Comparison of ENCODE assay signal across 2 cellular contexts in genomic region chr10:102283890-102284289, GRCh38.
A peak's percentile ranks its signal among the peaks of the same experiment; 100 is the strongest.
TF ChIP-seq lines count a peak whose summit lies in the region.

No MANE protein-coding gene starts in this region.

TF ChIP-seq in liver, 16 proteins besides CTCF, POLR2A, EP300 and RAD21:
- TF ChIP-seq NR2F2 (IDR thresholded peaks at IDR 0.05) (no peak), JUND (IDR thresholded peaks at IDR 0.05) (no peak), HNF4G (IDR thresholded peaks at IDR 0.05) (peak; percentile 77), RXRA (IDR thresholded peaks at IDR 0.05) (peak in 1 of 2 donors; percentile 36), REST (IDR thresholded peaks at IDR 0.05) (peak; percentile 32), ZBTB33 (IDR thresholded peaks at IDR 0.05) (no peak), FOXA2 (IDR thresholded peaks at IDR 0.05) (no peak), SP1 (IDR thresholded peaks at IDR 0.05) (peak; percentile 71), EGR1 (IDR thresholded peaks at IDR 0.05; ENCODE audit: low read depth in 2 of 2) (no peak), TAF1 (conservative IDR thresholded peaks at IDR 0.05) (no peak), YY1 (IDR thresholded peaks at IDR 0.05) (no peak), HNF4A (conservative IDR thresholded peaks at IDR 0.05) (peak; percentile 86 to 94), ATF3 (IDR thresholded peaks at IDR 0.05) (no peak), GABPA (IDR thresholded peaks at IDR 0.05 in 1 of 2, conservative IDR thresholded peaks at IDR 0.05 in 1 of 2) (no peak), MAX (IDR thresholded peaks at IDR 0.05) (no peak), FOXA1 (IDR thresholded peaks at IDR 0.05) (no peak)

TF ChIP-seq in HepG2, 621 proteins besides CTCF, POLR2A, EP300 and RAD21:
- TF ChIP-seq MTA1 (CRISPR knock-in tag; IDR thresholded peaks at IDR 0.05; ENCODE audit: borderline replicate concordance) (no peak), SIN3A (IDR thresholded peaks at IDR 0.05; ENCODE audit: borderline replicate concordance, low read depth, low read length) (no peak), ZNF460 (CRISPR knock-in tag; IDR thresholded peaks at IDR 0.05; ENCODE audit: borderline replicate concordance) (no peak), TCF12 (IDR thresholded peaks at IDR 0.05) (no peak), TCF12 (CRISPR knock-in tag; IDR thresholded peaks at IDR 0.05) (no peak), ZBTB1 (CRISPR knock-in tag; IDR thresholded peaks at IDR 0.05; ENCODE audit: borderline replicate concordance) (no peak)
TF ChIP-seq in HepG2: peak in this region for 0.
